In genomic region chrX:143296521-143296920, GRCh38 we compare ENCODE assay signal across 27 cellular contexts.
DNase-seq lines count a peak whose midpoint lies in the region; ATAC-seq, FAIRE-seq and TF ChIP-seq lines count a peak whose summit lies in the region.
"Had no signal": no experiment of that assay in that cellular context is flagged by ENCODE, and none has a peak within 500 bp of the region (broad histone marks: within the 10 kb centered on the region; RNA-seq: fewer than 3 reads in every experiment).

No MANE protein-coding gene starts in this region.

- no peak overlapping the region for H3K4me3 ChIP-seq in ectodermal cell (ENCODE audit: insufficient read depth, low read depth, low read length)
- no peak overlapping the region for H3K4me3 ChIP-seq in gastrocnemius medialis
- H3K4me3 ChIP-seq: BLaER1, dorsolateral prefrontal cortex, K562, prostate gland, transverse colon had no signal

- no peak for FAIRE-seq in GM12892 (lab: Jason Lieb, UNC)
- FAIRE-seq: HTR-8/SVneo, K562 had no signal

- H3K4me1 ChIP-seq in ectodermal cell (ENCODE audit: control insufficient read depth, insufficient read depth, low read length) (peaks cover 3% of the 10 kb centered on the region), gastrocnemius medialis (no peaks in the 10 kb centered on the region)
- H3K4me1 ChIP-seq: BLaER1, prostate gland, transverse colon had no signal

- H3K27ac ChIP-seq in ectodermal cell (ENCODE audit: insufficient read depth, low read depth, low read length, poor library complexity, severe bottlenecking) (peak overlapping the region; percentile 26), gastrocnemius medialis (no peak overlapping the region)
- H3K27ac ChIP-seq: BLaER1, dorsolateral prefrontal cortex, neutrophil, prostate gland, transverse colon had no signal

- H3K9me3 ChIP-seq in ectodermal cell (ENCODE audit: control insufficient read depth, low read length) (no peaks in the 10 kb centered on the region), gastrocnemius medialis (no peaks in the 10 kb centered on the region)
- H3K9me3 ChIP-seq: neutrophil, prostate gland, transverse colon had no signal

- H3K36me3 ChIP-seq in ectodermal cell (ENCODE audit: control insufficient read depth, insufficient read depth, low read length) (no peaks in the 10 kb centered on the region), gastrocnemius medialis (no peaks in the 10 kb centered on the region)
- H3K36me3 ChIP-seq: BLaER1, neutrophil, prostate gland, transverse colon had no signal

- DNase-seq in DMS153 (lab: John Stamatoyannopoulos, UW) (peak; percentile 95), NCI-H146 treated with DMSO at 0.1 percent for 48 hours (lab: John Stamatoyannopoulos, UW; ENCODE audit: unreplicated experiment) (peak; percentile 66), NCI-H524 treated with DMSO at 0.1 percent for 48 hours (lab: John Stamatoyannopoulos, UW) (peak; percentile 55), gastrocnemius medialis (no peak), GM12892 (ENCODE audit: insufficient read length) (no peak), HPDE6-E6E7 (ENCODE audit: extremely low spot score) (no peak)
- no peak for DNase-seq in activated CD8-positive, alpha-beta memory T cell treated with anti-CD3 and anti-CD28 coated beads for 24 hours
- DNase-seq: ACHN; activated CD4-positive, alpha-beta T cell treated with anti-CD3 and anti-CD28 coated beads for 36 hours; activated gamma-delta T cell; activated T-cell treated with anti-CD3 and anti-CD28 coated beads, Interleukin-2, amount 50 U/mL, for 1 hour; dorsolateral prefrontal cortex; hypothalamus; mesenchymal stem cell; NCI-H1436; NCI-H526; stimulated activated CD4-positive, alpha-beta T cell treated with anti-CD3 and anti-CD28 coated beads, Interleukin-12 subunit alpha, Interleukin-12 subunit beta, amount 100 ng/mL, for 4 hours; stimulated activated CD4-positive, alpha-beta T cell treated with anti-CD3 and anti-CD28 coated beads, Interleukin-4, amount 100 ng/mL, for 1 hour; transverse colon had no signal

- 31 to 43% methylated on average over 1 of the region's 1 CpG for WGBS in ectodermal cell, 2 experiments

- H3K27me3 ChIP-seq in ectodermal cell (ENCODE audit: control insufficient read depth, insufficient read depth, low read length, poor library complexity, severe bottlenecking) (no peaks in the 10 kb centered on the region), gastrocnemius medialis (no peaks in the 10 kb centered on the region)
- H3K27me3 ChIP-seq: neutrophil, transverse colon had no signal

- in situ Hi-C loops in gastrocnemius medialis (cut with MboI; ENCODE audit: low sequenced_read_pairs in 4 of 4), result no loop called here

- ATAC-seq in gastrocnemius medialis, result no peak
- ATAC-seq: activated CD4-positive, alpha-beta T cell treated with anti-CD3 and anti-CD28 coated beads for 36 hours; K562; left lobe of liver; sciatic nerve had no signal

- no peak for TF ChIP-seq CTCF in gastrocnemius medialis (IDR thresholded peaks at IDR 0.05 in 4 of 5, conservative IDR thresholded peaks at IDR 0.05 in 1 of 5)

- TF ChIP-seq POLR2A in gastrocnemius medialis (IDR thresholded peaks at IDR 0.05) (no peak), GM12892 (IDR thresholded peaks at IDR 0.05; ENCODE audit: low read depth, low read length) (no peak)

- intact Hi-C loops in gastrocnemius medialis (cut with DNase I; ENCODE audit: low total_unique reads), result no loop called here

Comparison
In these comparisons a context has a peak if more than half of its experiments do, and no peak if none do; other contexts are left out.
1. DNase-seq: peak in DMS153 (single experiment), NCI-H146 treated with DMSO at 0.1 percent for 48 hours (single experiment) and NCI-H524 treated with DMSO at 0.1 percent for 48 hours (single experiment); none in gastrocnemius medialis (0 of 2), GM12892 (single experiment), activated CD8-positive, alpha-beta memory T cell treated with anti-CD3 and anti-CD28 coated beads for 24 hours (single experiment) and HPDE6-E6E7 (single experiment).